ENCODE assay signal across 8 cellular contexts in genomic region chr3:50237754-50238548, GRCh38. TPM values are rescaled to one million over a fixed set of nuclear protein-coding genes. Genes with fewer than 3 reads are reported as not detected.
DNase-seq lines count a peak whose midpoint lies in the region; ATAC-seq and TF ChIP-seq lines count a peak whose summit lies in the region.

No MANE protein-coding gene starts in this region.

- intact Hi-C loops in testis (cut with DNase I; ENCODE audit: low total_unique reads) = no loop called here

- peaks cover 52% of the 10 kb centered on the region for H3K36me3 ChIP-seq in SJSA1
- peaks cover 10% of the 10 kb centered on the region for H3K36me3 ChIP-seq in osteoblast (ENCODE audit: insufficient read depth, low read length)
- H3K36me3 ChIP-seq in testis (ENCODE audit: low read depth, missing control alignments) = no peaks in the 10 kb centered on the region

- DNase-seq in 8988T (peak; percentile 95), HL-60 (ENCODE audit: low read depth in 1 of 2, low spot score in 1 of 2) (peak in 1 of 2 experiments; percentile 94), SJSA1 (ENCODE audit: low read depth in 1 of 2, low spot score in 2 of 2) (peak; percentile 80 to 86), germinal center (ENCODE audit: low spot score) (peak; percentile 88), osteoblast (ENCODE audit: insufficient read length, low spot score, missing footprints) (peak; percentile 98), testis (peak; percentile 91)
- DNase-seq in activated naive CD4-positive, alpha-beta T cell treated with Interleukin-2 at 50 U/mL for 16 hours = peak; percentile 90

- WGBS in testis, 2 donors = 0% methylated on average over 16 to 26 of the region's 31 CpGs

- H3K9me3 ChIP-seq in SJSA1 (replicated peaks) (no peaks in the 10 kb centered on the region), osteoblast (ENCODE audit: low read depth, low read length) (no peaks in the 10 kb centered on the region), testis (no peaks in the 10 kb centered on the region)

- peak overlapping the region; percentile 31 for H2AFZ ChIP-seq in osteoblast (ENCODE audit: low read length)

- no peak for TF ChIP-seq POLR2A in testis (IDR thresholded peaks at IDR 0.05)

- peak overlapping the region; percentile 99 for H3K4me2 ChIP-seq in osteoblast (ENCODE audit: insufficient read depth, low read length)

- TF ChIP-seq CTCF in HL-60 (IDR thresholded peaks at IDR 0.05; ENCODE audit: insufficient read depth, low read length) = no peak
- TF ChIP-seq CTCF in osteoblast (IDR thresholded peaks at IDR 0.05; ENCODE audit: extremely low read depth, low read depth, low read length) = no peak
- no peak for TF ChIP-seq CTCF in testis (IDR thresholded peaks at IDR 0.05)

- H3K4me1 ChIP-seq in SJSA1 (replicated peaks) = peaks cover 36% of the 10 kb centered on the region
- H3K4me1 ChIP-seq in osteoblast (ENCODE audit: insufficient read depth, low read length) = peaks cover 33% of the 10 kb centered on the region
- H3K4me1 ChIP-seq in testis = peaks cover 36% of the 10 kb centered on the region

- peaks cover 55% of the 10 kb centered on the region for H4K20me1 ChIP-seq in osteoblast (ENCODE audit: insufficient read depth, low read length)

- peak; percentile 32 for ATAC-seq in GM18858 (IDR thresholded peaks at IDR 0.05; ENCODE audit: unreplicated experiment)

- H3K27me3 ChIP-seq in HL-60 (ENCODE audit: insufficient read depth, poor library complexity, severe bottlenecking) (no peaks in the 10 kb centered on the region), SJSA1 (replicated peaks) (no peaks in the 10 kb centered on the region), osteoblast (ENCODE audit: insufficient read depth, low read length) (no peaks in the 10 kb centered on the region), testis (no peaks in the 10 kb centered on the region)

- H3K4me3 ChIP-seq in HL-60 (replicated peaks; ENCODE audit: insufficient read depth, low read length) (peak overlapping the region; percentile 92), SJSA1 (peak overlapping the region; percentile 77), osteoblast (ENCODE audit: insufficient read depth, low read length) (peak overlapping the region; percentile 98), testis (peak overlapping the region; percentile 84 to 86)

- H3K27ac ChIP-seq in HL-60 (replicated peaks) (peak overlapping the region; percentile 84), SJSA1 (peak overlapping the region; percentile 27), osteoblast (ENCODE audit: low read depth, low read length) (peak overlapping the region; percentile 78), testis (peak overlapping the region; percentile 81 to 89)

- peaks cover 70% of the 10 kb centered on the region for H3K79me2 ChIP-seq in osteoblast (ENCODE audit: insufficient read depth, low read length)

RNA-seq across cellular contexts. Expression of gene GNAI2, which starts 1.9 kb away (rescaled TPM):
- total RNA-seq in SJSA1 (2014; rRNA removed; shearing (Covaris generic)) = 178 and 214 TPM in 2 replicates
- 223 and 248 TPM in 2 replicates for total RNA-seq in osteoblast
- 100 to 1,000 TPM; 239 to 343 TPM for total RNA-seq in testis
- polyA plus RNA-seq in testis (ENCODE audit: insufficient read depth, low read depth, low replicate concordance) = 238 TPM

RNA-seq across cellular contexts. Expression of gene SEMA3B, which starts 31.0 kb away (rescaled TPM):
- total RNA-seq in SJSA1 (2014; rRNA removed; shearing (Covaris generic)) = 2.6 and 6.5 TPM in 2 replicates
- 5.9 and 10.1 TPM in 2 replicates for total RNA-seq in osteoblast
- 10 to 100 TPM; 12.9 to 26.7 TPM for total RNA-seq in testis
- 30.2 TPM for polyA plus RNA-seq in testis (ENCODE audit: insufficient read depth, low read depth, low replicate concordance)

RNA-seq across cellular contexts. Expression of gene SLC38A3, which starts 32.9 kb away (rescaled TPM):
- not detected in 2 replicates for total RNA-seq in SJSA1 (2014; rRNA removed; shearing (Covaris generic))
- total RNA-seq in osteoblast (0.29 and 0.36 TPM in 2 replicates), testis (1 to 10 TPM; 4.3 to 5.4 TPM)
- 3.4 TPM for polyA plus RNA-seq in testis (ENCODE audit: insufficient read depth, low read depth, low replicate concordance)

RNA-seq across cellular contexts. Expression of gene LSMEM2, which starts 40.9 kb away (rescaled TPM):
- not detected in 2 replicates for total RNA-seq in SJSA1 (2014; rRNA removed; shearing (Covaris generic))
- total RNA-seq in osteoblast (not detected in 2 replicates), testis (1 to 10 TPM; 1.5 to 3.2 TPM)
- 2.6 TPM for polyA plus RNA-seq in testis (ENCODE audit: insufficient read depth, low read depth, low replicate concordance)

RNA-seq across cellular contexts. Expression of gene GNAT1, which starts 46.5 kb away (rescaled TPM):
- not detected in 2 replicates for total RNA-seq in SJSA1 (2014; rRNA removed; shearing (Covaris generic))
- total RNA-seq in osteoblast (not detected in 2 replicates), testis (1 to 10 TPM in 1 of 2 donors, under 1 TPM in 1; 0.93 to 1.2 TPM)
- 2.3 TPM for polyA plus RNA-seq in testis (ENCODE audit: insufficient read depth, low read depth, low replicate concordance)

Comparison
In these comparisons a context has a peak if more than half of its experiments do, and no peak if none do; other contexts are left out.
1. H3K27ac ChIP-seq: peak in every context shown above with its lines; median percentile 85 in testis; 84 in HL-60; 78 in osteoblast; 27 in SJSA1.